In the genomic region with DNA sequence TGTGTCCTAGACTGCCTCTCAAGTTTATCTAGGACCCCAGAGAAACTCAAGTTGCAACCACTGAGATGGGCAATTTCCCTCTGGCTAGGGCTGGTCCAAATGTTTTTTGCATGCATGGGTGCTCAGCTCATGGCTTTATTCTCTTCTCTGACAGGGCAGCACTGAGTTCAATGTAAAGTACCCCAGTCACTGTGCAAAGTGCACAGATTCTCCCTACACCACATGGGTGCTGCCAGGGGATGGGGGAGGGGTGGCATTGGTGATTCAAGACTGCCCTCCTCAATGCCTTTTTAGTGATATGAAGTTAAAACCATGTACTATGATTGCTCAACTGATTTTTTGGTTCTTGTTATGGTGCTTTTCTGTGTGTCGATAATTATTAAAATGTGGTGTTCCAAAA, we compare ENCODE assay signal across 20 cellular contexts. TPM values are rescaled to one million over a fixed set of nuclear protein-coding genes. Genes with fewer than 3 reads are reported as not detected.
A peak's percentile ranks its signal among the peaks of the same experiment; 100 is the strongest.
DNase-seq lines count a peak whose midpoint lies in the region; ATAC-seq and TF ChIP-seq lines count a peak whose summit lies in the region.
"Had no signal": no experiment of that assay in that cellular context is flagged by ENCODE, and none has a peak within 500 bp of the region (broad histone marks: within the 10 kb centered on the region; RNA-seq: fewer than 3 reads in every experiment).

No MANE protein-coding gene starts in this region.

- ATAC-seq in GM19397 (IDR thresholded peaks at IDR 0.05; ENCODE audit: unreplicated experiment): no peak
- ATAC-seq: Right ventricle myocardium inferior had no signal

- H3K36me3 ChIP-seq in BLaER1 treated with 17β-estradiol and CSF1 and Interleukin-3, amounts not matched to agents 10 nM and 100 nM: peaks cover 0 to 5% (median 0%) of the 10 kb centered on the region in 11 experiments; a peak in 2 of 22 replicates
- no peaks in the 10 kb centered on the region for H3K36me3 ChIP-seq in HEK293 (ENCODE audit: control insufficient read depth in 2 of 2, insufficient read depth in 1 of 2, low read length in 2 of 2)
- H3K36me3 ChIP-seq in adrenal gland (replicated peaks in 1 of 2): no peaks in the 10 kb centered on the region

- CTCF ChIA-PET in HEK293 (lab: Yijun Ruan, JAX): interaction anchor here (0.9 to 1.6 kb wide), 3 partner anchors 10 to 102 kb away, joined by 3 to 6 read pairs (median 4); no protein-coding TSS in a partner anchor

- no peaks in the 10 kb centered on the region for H3K9me3 ChIP-seq in BLaER1 treated with 17β-estradiol and CSF1 and Interleukin-3, amounts not matched to agents 10 nM and 100 nM (replicated peaks in 1 of 11)
- H3K9me3 ChIP-seq in HEK293 (ENCODE audit: control insufficient read depth, insufficient read depth, low read depth, low read length) (no peaks in the 10 kb centered on the region), adrenal gland (replicated peaks in 1 of 3) (no peaks in the 10 kb centered on the region)
- H3K9me3 ChIP-seq: BLaER1, Caco-2 had no signal

- H3K27me3 ChIP-seq in BLaER1 treated with 17β-estradiol and CSF1 and Interleukin-3, amounts not matched to agents 10 nM and 100 nM: no peaks in the 10 kb centered on the region
- no peaks in the 10 kb centered on the region for H3K27me3 ChIP-seq in adrenal gland
- H3K27me3 ChIP-seq: BLaER1 had no signal

- peak overlapping the region; percentile 24 for H3K27ac Mint-ChIP-seq in nephron progenitor cell

- H3K9me3 Mint-ChIP-seq in nephron progenitor cell: peaks cover 30% of the 10 kb centered on the region
- H3K9me3 Mint-ChIP-seq: CD4-positive, alpha-beta memory T cell had no signal

- no peak overlapping the region for H3K9ac ChIP-seq in BLaER1 treated with 17β-estradiol and CSF1 and Interleukin-3, amounts not matched to agents 10 nM and 100 nM
- H3K9ac ChIP-seq: BLaER1 had no signal

- 92 to 95% (median 94%) methylated on average over 1 of the region's 1 CpG for WGBS in adrenal gland, 4 donors

- POLR2A ChIA-PET in HEK293 (lab: Yijun Ruan, JAX): interaction anchor here (0.6 kb wide), 1 partner anchor 91 kb away, joined by 5 read pairs; no protein-coding TSS in a partner anchor

- H3K27me3 Mint-ChIP-seq in nephron progenitor cell (ENCODE audit: low read depth, poor library complexity): no peaks in the 10 kb centered on the region
- H3K27me3 Mint-ChIP-seq: CD4-positive, alpha-beta memory T cell had no signal

- peak overlapping the region in 8 of 11 experiments; percentile 4 to 56 (median 29); a peak in 9 of 22 replicates for H3K27ac ChIP-seq in BLaER1 treated with 17β-estradiol and CSF1 and Interleukin-3, amounts not matched to agents 10 nM and 100 nM
- H3K27ac ChIP-seq in HEK293 (ENCODE audit: extremely low read depth, low read depth, low read length) (no peak overlapping the region), adrenal gland (no peak overlapping the region)

- H3K36me3 Mint-ChIP-seq in nephron progenitor cell (ENCODE audit: low read depth): peaks cover 13% of the 10 kb centered on the region
- H3K36me3 Mint-ChIP-seq: CD4-positive, alpha-beta memory T cell had no signal

- H3K4me1 ChIP-seq in BLaER1 treated with 17β-estradiol and CSF1 and Interleukin-3, amounts not matched to agents 10 nM and 100 nM: peaks cover 7 to 24% (median 19%) of the 10 kb centered on the region in 10 experiments; a peak in 17 of 20 replicates
- H3K4me1 ChIP-seq in HEK293 (ENCODE audit: control insufficient read depth, insufficient read depth, low read length) (no peaks in the 10 kb centered on the region), adrenal gland (replicated peaks in 1 of 2) (no peaks in the 10 kb centered on the region)
- H3K4me1 ChIP-seq: Caco-2 had no signal

- no peak overlapping the region for H3K4me3 Mint-ChIP-seq in nephron progenitor cell
- H3K4me3 Mint-ChIP-seq: CD4-positive, alpha-beta memory T cell had no signal

- no peak for TF ChIP-seq POLR2A in adrenal gland (IDR thresholded peaks at IDR 0.05)

- intact Hi-C loops in adrenal gland (cut with DNase I): no loop called here

- no peak overlapping the region for H3K4me3 ChIP-seq in BLaER1 treated with 17β-estradiol and CSF1 and Interleukin-3, amounts not matched to agents 10 nM and 100 nM
- H3K4me3 ChIP-seq in HEK293 (ENCODE audit: low read depth, low read length) (no peak overlapping the region), adrenal gland (no peak overlapping the region)
- H3K4me3 ChIP-seq: BLaER1, K562 had no signal

- H3K4me1 Mint-ChIP-seq in nephron progenitor cell: peaks cover 6% of the 10 kb centered on the region

- DNase-seq in OCI-M1 (lab: John Stamatoyannopoulos, UW) (peak; percentile 8), nephron progenitor cell (no peak), adrenal gland (no peak), Ammon's horn (ENCODE audit: low spot score) (no peak)
- DNase-seq: CD4-positive, alpha-beta memory T cell; DMS 273 treated with DMSO at 0.1 percent for 48 hours; DMS79 treated with DMSO at 0.1 percent for 48 hours; NCI-H1105; NCI-H146; NCI-H2029; NCI-H2227 treated with DMSO at 0.1 percent for 48 hours; NCI-H510A; NCI-H748 treated with DMSO at 0.1 percent for 48 hours had no signal

- no peaks in the 10 kb centered on the region for H4K20me1 ChIP-seq in BLaER1 treated with 17β-estradiol and CSF1 and Interleukin-3, amounts not matched to agents 10 nM and 100 nM
- H4K20me1 ChIP-seq: BLaER1 had no signal

- no peak for TF ChIP-seq CTCF in HEK293 (tag by site-specific recombination; IDR thresholded peaks at IDR 0.05)
- no peak for TF ChIP-seq CTCF in nephron progenitor cell (IDR thresholded peaks at IDR 0.05)
- no peak for TF ChIP-seq CTCF in adrenal gland (IDR thresholded peaks at IDR 0.05)

- H3K4me2 ChIP-seq in BLaER1 treated with 17β-estradiol and CSF1 and Interleukin-3, amounts not matched to agents 10 nM and 100 nM: peak overlapping the region in 8 of 11 experiments; percentile 7 to 51 (median 36); a peak in 14 of 22 replicates

TF ChIP-seq in HEK293, 187 proteins besides CTCF, POLR2A, EP300 and RAD21:
- TF ChIP-seq ZNF157 (tag by site-specific recombination; IDR thresholded peaks at IDR 0.05) (no peak), ZNF335 (tag by site-specific recombination; conservative IDR thresholded peaks at IDR 0.05) (peak; percentile 56)
- TF ChIP-seq, protein P1, sequence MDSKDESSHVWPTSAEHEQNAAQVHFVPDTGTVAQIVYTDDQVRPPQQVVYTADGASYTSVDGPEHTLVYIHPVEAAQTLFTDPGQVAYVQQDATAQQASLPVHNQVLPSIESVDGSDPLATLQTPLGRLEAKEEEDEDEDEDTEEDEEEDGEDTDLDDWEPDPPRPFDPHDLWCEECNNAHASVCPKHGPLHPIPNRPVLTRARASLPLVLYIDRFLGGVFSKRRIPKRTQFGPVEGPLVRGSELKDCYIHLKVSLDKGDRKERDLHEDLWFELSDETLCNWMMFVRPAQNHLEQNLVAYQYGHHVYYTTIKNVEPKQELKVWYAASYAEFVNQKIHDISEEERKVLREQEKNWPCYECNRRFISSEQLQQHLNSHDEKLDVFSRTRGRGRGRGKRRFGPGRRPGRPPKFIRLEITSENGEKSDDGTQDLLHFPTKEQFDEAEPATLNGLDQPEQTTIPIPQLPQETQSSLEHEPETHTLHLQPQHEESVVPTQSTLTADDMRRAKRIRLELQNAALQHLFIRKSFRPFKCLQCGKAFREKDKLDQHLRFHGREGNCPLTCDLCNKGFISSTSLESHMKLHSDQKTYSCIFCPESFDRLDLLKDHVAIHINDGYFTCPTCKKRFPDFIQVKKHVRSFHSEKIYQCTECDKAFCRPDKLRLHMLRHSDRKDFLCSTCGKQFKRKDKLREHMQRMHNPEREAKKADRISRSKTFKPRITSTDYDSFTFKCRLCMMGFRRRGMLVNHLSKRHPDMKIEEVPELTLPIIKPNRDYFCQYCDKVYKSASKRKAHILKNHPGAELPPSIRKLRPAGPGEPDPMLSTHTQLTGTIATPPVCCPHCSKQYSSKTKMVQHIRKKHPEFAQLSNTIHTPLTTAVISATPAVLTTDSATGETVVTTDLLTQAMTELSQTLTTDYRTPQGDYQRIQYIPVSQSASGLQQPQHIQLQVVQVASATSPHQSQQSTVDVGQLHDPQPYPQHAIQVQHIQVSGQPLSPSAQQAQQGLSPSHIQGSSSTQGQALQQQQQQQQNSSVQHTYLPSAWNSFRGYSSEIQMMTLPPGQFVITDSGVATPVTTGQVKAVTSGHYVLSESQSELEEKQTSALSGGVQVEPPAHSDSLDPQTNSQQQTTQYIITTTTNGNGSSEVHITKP (tag by site-specific recombination; IDR thresholded peaks at IDR 0.05): peak; percentile 78

RNA-seq across cellular contexts. Expression of a gene that starts 14.8 kb away (rescaled TPM):
- total RNA-seq in adrenal gland: 1 to 10 TPM in 3 of 8 donors, under 1 TPM in 3, not detected in 2; 0.47 to 1.4 (median 0.84) TPM
- polyA plus RNA-seq in adrenal gland: under 1 TPM in 2 of 3 donors, not detected in 1; 0.74 to 0.82 TPM

Comparison
In these comparisons a context has a peak if more than half of its experiments do, and no peak if none do; other contexts are left out.
1. H3K27ac ChIP-seq: peak in BLaER1 treated with 17β-estradiol and CSF1 and Interleukin-3, amounts not matched to agents 10 nM and 100 nM (8 of 11); none in HEK293 (single experiment) and adrenal gland (0 of 5).